In genomic region chr11:126007263-126007662, GRCh38 we compare ENCODE assay signal across 1 cellular context.
TF ChIP-seq lines count a peak whose summit lies in the region.

No MANE protein-coding gene starts in this region.

TF ChIP-seq in K562, 482 proteins besides CTCF, POLR2A, EP300 and RAD21 (continued from another document):
- TF ChIP-seq ZBTB11 (CRISPR knock-in tag; IDR thresholded peaks at IDR 0.05) (no peak), ZNF436 (CRISPR knock-in tag; IDR thresholded peaks at IDR 0.05) (no peak), TEAD4 (IDR thresholded peaks at IDR 0.05; ENCODE audit: low read length) (peak; percentile 23; the same call in 1 of the 2 replicates), TEAD4 (CRISPR knock-in tag; IDR thresholded peaks at IDR 0.05; ENCODE audit: borderline replicate concordance) (no peak), FOXA3 (CRISPR knock-in tag; conservative IDR thresholded peaks at IDR 0.05 in 1 of 2, IDR thresholded peaks at IDR 0.05 in 1 of 2) (peak; percentile 80 to 83), DACH1 (IDR thresholded peaks at IDR 0.05; ENCODE audit: partially characterized antibody) (no peak), FOSL1 (tag; conservative IDR thresholded peaks at IDR 0.05) (peak; percentile 81), CBX1 (IDR thresholded peaks at IDR 0.05; ENCODE audit: low read depth) (no peak)
